Comparison of ENCODE assay signal across 1 cellular context in genomic region chr10:79347226-79347893, GRCh38.
TF ChIP-seq lines count a peak whose summit lies in the region.

TSS of gene PPIF (plus strand) at chr10:79347469. CDS start at chr10:79347549, 80 bp downstream.

TF ChIP-seq in HepG2, 621 proteins besides CTCF, POLR2A, EP300 and RAD21 (continued from another document and continues in another):
- TF ChIP-seq, protein P1, sequence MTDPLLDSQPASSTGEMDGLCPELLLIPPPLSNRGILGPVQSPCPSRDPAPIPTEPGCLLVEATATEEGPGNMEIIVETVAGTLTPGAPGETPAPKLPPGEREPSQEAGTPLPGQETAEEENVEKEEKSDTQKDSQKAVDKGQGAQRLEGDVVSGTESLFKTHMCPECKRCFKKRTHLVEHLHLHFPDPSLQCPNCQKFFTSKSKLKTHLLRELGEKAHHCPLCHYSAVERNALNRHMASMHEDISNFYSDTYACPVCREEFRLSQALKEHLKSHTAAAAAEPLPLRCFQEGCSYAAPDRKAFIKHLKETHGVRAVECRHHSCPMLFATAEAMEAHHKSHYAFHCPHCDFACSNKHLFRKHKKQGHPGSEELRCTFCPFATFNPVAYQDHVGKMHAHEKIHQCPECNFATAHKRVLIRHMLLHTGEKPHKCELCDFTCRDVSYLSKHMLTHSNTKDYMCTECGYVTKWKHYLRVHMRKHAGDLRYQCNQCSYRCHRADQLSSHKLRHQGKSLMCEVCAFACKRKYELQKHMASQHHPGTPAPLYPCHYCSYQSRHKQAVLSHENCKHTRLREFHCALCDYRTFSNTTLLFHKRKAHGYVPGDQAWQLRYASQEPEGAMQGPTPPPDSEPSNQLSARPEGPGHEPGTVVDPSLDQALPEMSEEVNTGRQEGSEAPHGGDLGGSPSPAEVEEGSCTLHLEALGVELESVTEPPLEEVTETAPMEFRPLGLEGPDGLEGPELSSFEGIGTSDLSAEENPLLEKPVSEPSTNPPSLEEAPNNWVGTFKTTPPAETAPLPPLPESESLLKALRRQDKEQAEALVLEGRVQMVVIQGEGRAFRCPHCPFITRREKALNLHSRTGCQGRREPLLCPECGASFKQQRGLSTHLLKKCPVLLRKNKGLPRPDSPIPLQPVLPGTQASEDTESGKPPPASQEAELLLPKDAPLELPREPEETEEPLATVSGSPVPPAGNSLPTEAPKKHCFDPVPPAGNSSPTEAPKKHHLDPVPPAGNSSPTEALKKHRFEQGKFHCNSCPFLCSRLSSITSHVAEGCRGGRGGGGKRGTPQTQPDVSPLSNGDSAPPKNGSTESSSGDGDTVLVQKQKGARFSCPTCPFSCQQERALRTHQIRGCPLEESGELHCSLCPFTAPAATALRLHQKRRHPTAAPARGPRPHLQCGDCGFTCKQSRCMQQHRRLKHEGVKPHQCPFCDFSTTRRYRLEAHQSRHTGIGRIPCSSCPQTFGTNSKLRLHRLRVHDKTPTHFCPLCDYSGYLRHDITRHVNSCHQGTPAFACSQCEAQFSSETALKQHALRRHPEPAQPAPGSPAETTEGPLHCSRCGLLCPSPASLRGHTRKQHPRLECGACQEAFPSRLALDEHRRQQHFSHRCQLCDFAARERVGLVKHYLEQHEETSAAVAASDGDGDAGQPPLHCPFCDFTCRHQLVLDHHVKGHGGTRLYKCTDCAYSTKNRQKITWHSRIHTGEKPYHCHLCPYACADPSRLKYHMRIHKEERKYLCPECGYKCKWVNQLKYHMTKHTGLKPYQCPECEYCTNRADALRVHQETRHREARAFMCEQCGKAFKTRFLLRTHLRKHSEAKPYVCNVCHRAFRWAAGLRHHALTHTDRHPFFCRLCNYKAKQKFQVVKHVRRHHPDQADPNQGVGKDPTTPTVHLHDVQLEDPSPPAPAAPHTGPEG (CRISPR knock-in tag; IDR thresholded peaks at IDR 0.05), result peak; percentile 93
- TF ChIP-seq GMEB2 (CRISPR knock-in tag; IDR thresholded peaks at IDR 0.05; ENCODE audit: low read depth) (no peak), ZNF484 (CRISPR knock-in tag; IDR thresholded peaks at IDR 0.05; ENCODE audit: borderline replicate concordance, low read depth) (no peak), FOXA1 (IDR thresholded peaks at IDR 0.05) (no peak), FOXA1 (CRISPR knock-in tag; IDR thresholded peaks at IDR 0.05) (0 out of 2 replicates have a peak, but pooled peaks have one; percentile 4), ZNF709 (CRISPR knock-in tag; IDR thresholded peaks at IDR 0.05) (peak; percentile 69), KLF16 (CRISPR knock-in tag; IDR thresholded peaks at IDR 0.05) (0 out of 4 replicates have a peak, but pooled peaks of 1 of the 2 experiments have one; percentile 34), ZNF44 (CRISPR knock-in tag; IDR thresholded peaks at IDR 0.05) (no peak), ZNF75D (CRISPR knock-in tag; IDR thresholded peaks at IDR 0.05; ENCODE audit: borderline replicate concordance) (no peak), FOSL2 (CRISPR knock-in tag; IDR thresholded peaks at IDR 0.05) (0 out of 2 replicates have a peak, but pooled peaks have one; percentile 29), TFDP1 (CRISPR knock-in tag; IDR thresholded peaks at IDR 0.05; ENCODE audit: borderline replicate concordance) (peak; percentile 86), ONECUT2 (CRISPR knock-in tag; IDR thresholded peaks at IDR 0.05) (no peak), ZNF101 (CRISPR knock-in tag; IDR thresholded peaks at IDR 0.05; ENCODE audit: borderline replicate concordance, low read depth) (no peak), SATB2 (CRISPR knock-in tag; IDR thresholded peaks at IDR 0.05) (peak; percentile 34; the same call in 1 of the 2 replicates), NFE2L2 (IDR thresholded peaks at IDR 0.05; ENCODE audit: low read length) (no peak), ESRRA (CRISPR knock-in tag; IDR thresholded peaks at IDR 0.05; ENCODE audit: low read depth) (peak; percentile 74; the same call in 1 of the 2 replicates), EEA1 (CRISPR knock-in tag; IDR thresholded peaks at IDR 0.05; ENCODE audit: borderline replicate concordance) (0 out of 2 replicates have a peak, but pooled peaks have one; percentile 17), GATAD1 (CRISPR knock-in tag; IDR thresholded peaks at IDR 0.05) (peak; percentile 55), ZSCAN20 (CRISPR knock-in tag; IDR thresholded peaks at IDR 0.05; ENCODE audit: borderline replicate concordance) (peak; percentile 80; the same call in 1 of the 2 replicates), GPBP1L1 (CRISPR knock-in tag; IDR thresholded peaks at IDR 0.05) (no peak), MXD1 (CRISPR knock-in tag; IDR thresholded peaks at IDR 0.05) (no peak; the same call in 1 of the 2 replicates), ZNF883 (CRISPR knock-in tag; IDR thresholded peaks at IDR 0.05; ENCODE audit: not compliant biosample characterization) (no peak), ARNT2 (CRISPR knock-in tag; IDR thresholded peaks at IDR 0.05; ENCODE audit: low read depth) (peak; percentile 85), ZMYM4 (CRISPR knock-in tag; IDR thresholded peaks at IDR 0.05) (peak; percentile 81; the same call in 1 of the 2 replicates), ZNF773 (CRISPR knock-in tag; IDR thresholded peaks at IDR 0.05; ENCODE audit: borderline replicate concordance) (no peak), ZSCAN25 (CRISPR knock-in tag; IDR thresholded peaks at IDR 0.05) (peak; percentile 29; the same call in 1 of the 2 replicates), CHD4 (IDR thresholded peaks at IDR 0.05; ENCODE audit: borderline replicate concordance, low read length) (no peak), TAF1 (CRISPR knock-in tag; IDR thresholded peaks at IDR 0.05) (peak; percentile 41; the same call in 1 of the 2 replicates), LRRFIP1 (CRISPR knock-in tag; conservative IDR thresholded peaks at IDR 0.05) (no peak)
- TF ChIP-seq, protein P2, sequence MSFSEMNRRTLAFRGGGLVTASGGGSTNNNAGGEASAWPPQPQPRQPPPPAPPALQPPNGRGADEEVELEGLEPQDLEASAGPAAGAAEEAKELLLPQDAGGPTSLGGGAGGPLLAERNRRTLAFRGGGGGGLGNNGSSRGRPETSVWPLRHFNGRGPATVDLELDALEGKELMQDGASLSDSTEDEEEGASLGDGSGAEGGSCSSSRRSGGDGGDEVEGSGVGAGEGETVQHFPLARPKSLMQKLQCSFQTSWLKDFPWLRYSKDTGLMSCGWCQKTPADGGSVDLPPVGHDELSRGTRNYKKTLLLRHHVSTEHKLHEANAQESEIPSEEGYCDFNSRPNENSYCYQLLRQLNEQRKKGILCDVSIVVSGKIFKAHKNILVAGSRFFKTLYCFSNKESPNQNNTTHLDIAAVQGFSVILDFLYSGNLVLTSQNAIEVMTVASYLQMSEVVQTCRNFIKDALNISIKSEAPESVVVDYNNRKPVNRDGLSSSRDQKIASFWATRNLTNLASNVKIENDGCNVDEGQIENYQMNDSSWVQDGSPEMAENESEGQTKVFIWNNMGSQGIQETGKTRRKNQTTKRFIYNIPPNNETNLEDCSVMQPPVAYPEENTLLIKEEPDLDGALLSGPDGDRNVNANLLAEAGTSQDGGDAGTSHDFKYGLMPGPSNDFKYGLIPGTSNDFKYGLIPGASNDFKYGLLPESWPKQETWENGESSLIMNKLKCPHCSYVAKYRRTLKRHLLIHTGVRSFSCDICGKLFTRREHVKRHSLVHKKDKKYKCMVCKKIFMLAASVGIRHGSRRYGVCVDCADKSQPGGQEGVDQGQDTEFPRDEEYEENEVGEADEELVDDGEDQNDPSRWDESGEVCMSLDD (CRISPR knock-in tag; IDR thresholded peaks at IDR 0.05; ENCODE audit: borderline replicate concordance), result peak; percentile 42; the same call in 1 of the 2 replicates
- TF ChIP-seq, protein P3, sequence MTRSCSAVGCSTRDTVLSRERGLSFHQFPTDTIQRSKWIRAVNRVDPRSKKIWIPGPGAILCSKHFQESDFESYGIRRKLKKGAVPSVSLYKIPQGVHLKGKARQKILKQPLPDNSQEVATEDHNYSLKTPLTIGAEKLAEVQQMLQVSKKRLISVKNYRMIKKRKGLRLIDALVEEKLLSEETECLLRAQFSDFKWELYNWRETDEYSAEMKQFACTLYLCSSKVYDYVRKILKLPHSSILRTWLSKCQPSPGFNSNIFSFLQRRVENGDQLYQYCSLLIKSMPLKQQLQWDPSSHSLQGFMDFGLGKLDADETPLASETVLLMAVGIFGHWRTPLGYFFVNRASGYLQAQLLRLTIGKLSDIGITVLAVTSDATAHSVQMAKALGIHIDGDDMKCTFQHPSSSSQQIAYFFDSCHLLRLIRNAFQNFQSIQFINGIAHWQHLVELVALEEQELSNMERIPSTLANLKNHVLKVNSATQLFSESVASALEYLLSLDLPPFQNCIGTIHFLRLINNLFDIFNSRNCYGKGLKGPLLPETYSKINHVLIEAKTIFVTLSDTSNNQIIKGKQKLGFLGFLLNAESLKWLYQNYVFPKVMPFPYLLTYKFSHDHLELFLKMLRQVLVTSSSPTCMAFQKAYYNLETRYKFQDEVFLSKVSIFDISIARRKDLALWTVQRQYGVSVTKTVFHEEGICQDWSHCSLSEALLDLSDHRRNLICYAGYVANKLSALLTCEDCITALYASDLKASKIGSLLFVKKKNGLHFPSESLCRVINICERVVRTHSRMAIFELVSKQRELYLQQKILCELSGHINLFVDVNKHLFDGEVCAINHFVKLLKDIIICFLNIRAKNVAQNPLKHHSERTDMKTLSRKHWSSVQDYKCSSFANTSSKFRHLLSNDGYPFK (CRISPR knock-in tag; IDR thresholded peaks at IDR 0.05; ENCODE audit: borderline replicate concordance), result no peak
- TF ChIP-seq, protein P4, sequence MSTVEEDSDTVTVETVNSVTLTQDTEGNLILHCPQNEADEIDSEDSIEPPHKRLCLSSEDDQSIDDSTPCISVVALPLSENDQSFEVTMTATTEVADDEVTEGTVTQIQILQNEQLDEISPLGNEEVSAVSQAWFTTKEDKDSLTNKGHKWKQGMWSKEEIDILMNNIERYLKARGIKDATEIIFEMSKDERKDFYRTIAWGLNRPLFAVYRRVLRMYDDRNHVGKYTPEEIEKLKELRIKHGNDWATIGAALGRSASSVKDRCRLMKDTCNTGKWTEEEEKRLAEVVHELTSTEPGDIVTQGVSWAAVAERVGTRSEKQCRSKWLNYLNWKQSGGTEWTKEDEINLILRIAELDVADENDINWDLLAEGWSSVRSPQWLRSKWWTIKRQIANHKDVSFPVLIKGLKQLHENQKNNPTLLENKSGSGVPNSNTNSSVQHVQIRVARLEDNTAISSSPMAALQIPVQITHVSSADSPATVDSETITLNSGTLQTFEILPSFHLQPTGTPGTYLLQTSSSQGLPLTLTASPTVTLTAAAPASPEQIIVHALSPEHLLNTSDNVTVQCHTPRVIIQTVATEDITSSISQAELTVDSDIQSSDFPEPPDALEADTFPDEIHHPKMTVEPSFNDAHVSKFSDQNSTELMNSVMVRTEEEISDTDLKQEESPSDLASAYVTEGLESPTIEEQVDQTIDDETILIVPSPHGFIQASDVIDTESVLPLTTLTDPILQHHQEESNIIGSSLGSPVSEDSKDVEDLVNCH (CRISPR knock-in tag; IDR thresholded peaks at IDR 0.05), result no peak
